15 cellular contexts compared by ENCODE assay signal in genomic region chr5:142660196-142660595, GRCh38. TPM values are rescaled to one million over a fixed set of nuclear protein-coding genes. Genes with fewer than 3 reads are reported as not detected.
"Had no signal": no experiment of that assay in that cellular context is flagged by ENCODE, and none has a peak within 500 bp of the region (broad histone marks: within the 10 kb centered on the region; RNA-seq: fewer than 3 reads in every experiment).

No MANE protein-coding gene starts in this region.

- H3K4me1 ChIP-seq: foreskin keratinocyte had no signal

- H3K27ac ChIP-seq: adrenal gland, foreskin keratinocyte, testis, upper lobe of right lung had no signal

- H3K4me3 ChIP-seq: adrenal gland, testis, upper lobe of right lung had no signal

- H3K9me3 ChIP-seq: adrenal gland, testis, upper lobe of right lung had no signal

- DNase-seq: activated CD4-positive, alpha-beta T cell treated with anti-CD3 and anti-CD28 coated beads, Interleukin-2, amount 50 U/mL, for 1 hour; activated CD8-positive, alpha-beta T cell treated with anti-CD3 and anti-CD28 coated beads, Interleukin-2, amount 10 ng/mL, durations not matched to agents 7 days and 5 days; activated gamma-delta T cell; adrenal gland; effector CD8-positive, alpha-beta T cell; erythroblast; foreskin keratinocyte; kidney; naive thymus-derived CD8-positive, alpha-beta T cell; retina; stimulated activated CD4-positive, alpha-beta T cell treated with anti-CD3 and anti-CD28 coated beads, Interleukin-4, amount 100 ng/mL, for 24 hours; T-helper 17 cell; testis; upper lobe of right lung had no signal

- H3K36me3 ChIP-seq: adrenal gland, upper lobe of right lung had no signal

- H3K27me3 ChIP-seq: foreskin keratinocyte, testis, upper lobe of right lung had no signal

RNA-seq across cellular contexts. Expression of gene FGF1, which starts 25.7 kb away (rescaled TPM):
- total RNA-seq: activated CD8-positive, alpha-beta T cell treated with anti-CD3 and anti-CD28 coated beads, Interleukin-2, amount 10 ng/mL, durations not matched to agents 7 days and 5 days; naive thymus-derived CD8-positive, alpha-beta T cell; progenitor cell of endocrine pancreas; T-helper 17 cell had no signal
- polyA plus RNA-seq: naive thymus-derived CD8-positive, alpha-beta T cell had no signal
